Comparison of ENCODE assay signal across 8 cellular contexts in genomic region chr17:19646788-19647696, GRCh38. TPM values are rescaled to one million over a fixed set of nuclear protein-coding genes. Genes with fewer than 3 reads are reported as not detected.
DNase-seq lines count a peak whose midpoint lies in the region; ATAC-seq and TF ChIP-seq lines count a peak whose summit lies in the region.

No MANE protein-coding gene starts in this region.

- ATAC-seq in activated CD4-positive, alpha-beta T cell treated with anti-CD3 and anti-CD28 coated beads for 36 hours: no peak
- no peak for ATAC-seq in GM19328 (IDR thresholded peaks at IDR 0.05; ENCODE audit: unreplicated experiment)

- 46 to 72% methylated on average over 4 of the region's 4 CpGs for WGBS in esophagus squamous epithelium, 2 donors

- H3K36me3 ChIP-seq in SK-N-MC (ENCODE audit: insufficient read depth, low read length) (peaks cover 5% of the 10 kb centered on the region), esophagus squamous epithelium (no peaks in the 10 kb centered on the region), parathyroid adenoma (ENCODE audit: control insufficient read depth, insufficient read depth, low read length) (no peaks in the 10 kb centered on the region)

- POLR2A ChIA-PET in activated CD4-positive, alpha-beta T cell treated with anti-CD3 and anti-CD28 coated beads for 36 hours (lab: Charles Lee): interaction anchor here (0.5 to 0.8 kb wide), 3 partner anchors 8 to 800 kb away, joined by 3 to 4 read pairs (median 3); no protein-coding TSS in a partner anchor

- TF ChIP-seq CTCF in esophagus squamous epithelium (IDR thresholded peaks at IDR 0.05) (no peak), parathyroid adenoma (IDR thresholded peaks at IDR 0.05) (no peak)

- TF ChIP-seq POLR2A in esophagus squamous epithelium (IDR thresholded peaks at IDR 0.05): no peak

- intact Hi-C loops in activated CD4-positive, alpha-beta T cell treated with anti-CD3 and anti-CD28 coated beads for 36 hours (cut with DNase I, micrococcal nuclease): loop anchor here (1.0 to 10.0 kb wide), 5 partner anchors 95 to 272 kb away; partner anchors contain the start of genes ALDH3A1 (in 1 of the 2) and MAPK7 (in 1 of the 2)
- intact Hi-C loops in esophagus squamous epithelium (cut with DNase I): loop anchor here (5.0 to 10.0 kb wide), 2 partner anchors 105 to 132 kb away; no protein-coding TSS in a partner anchor

- H3K27me3 ChIP-seq in esophagus squamous epithelium (no peaks in the 10 kb centered on the region), parathyroid adenoma (ENCODE audit: control insufficient read depth, insufficient read depth, low read length) (no peaks in the 10 kb centered on the region)

- H3K9me3 Mint-ChIP-seq in activated CD4-positive, alpha-beta T cell treated with anti-CD3 and anti-CD28 coated beads for 36 hours (ENCODE audit: low read depth): no peaks in the 10 kb centered on the region

- DNase-seq in activated CD4-positive, alpha-beta T cell treated with anti-CD3 and anti-CD28 coated beads for 36 hours: peak; percentile 33
- no peak for DNase-seq in activated CD4-positive, alpha-beta T cell treated with anti-CD3 and anti-CD28 coated beads for 4 hours
- DNase-seq in SK-N-MC (ENCODE audit: low read depth, low spot score): no peak
- no peak for DNase-seq in esophagus squamous epithelium (lab: John Stamatoyannopoulos, UW)
- DNase-seq in stimulated activated CD4-positive, alpha-beta T cell treated with anti-CD3 and anti-CD28 coated beads, Interleukin-4, amount 100 ng/mL, for 4 hours: no peak
- no peak for DNase-seq in D341Med (ENCODE audit: low spot score)

- peak overlapping the region; percentile 94 for H2AFZ ChIP-seq in parathyroid adenoma

- peak overlapping the region; percentile 97 for H3K4me3 ChIP-seq in SK-N-MC
- peak overlapping the region in 3 of 4 donors; percentile 82 to 95 (median 90) for H3K4me3 ChIP-seq in esophagus squamous epithelium
- H3K4me3 ChIP-seq in parathyroid adenoma (ENCODE audit: low read depth, low read length): no peak overlapping the region

- H3K79me2 ChIP-seq in parathyroid adenoma: peaks cover 6% of the 10 kb centered on the region

- H3K27ac ChIP-seq in SK-N-MC (peak overlapping the region; percentile 3; the same call in 1 of the 2 replicates), esophagus squamous epithelium (peak overlapping the region; percentile 93 to 99 (median 97)), parathyroid adenoma (peak overlapping the region; percentile 97)

- H3K27me3 Mint-ChIP-seq in activated CD4-positive, alpha-beta T cell treated with anti-CD3 and anti-CD28 coated beads for 36 hours: peaks cover 8% of the 10 kb centered on the region

- H3K9me3 ChIP-seq in SK-N-MC (ENCODE audit: low read depth, low read length): no peaks in the 10 kb centered on the region
- H3K9me3 ChIP-seq in esophagus squamous epithelium: no peaks in the 10 kb centered on the region
- H3K9me3 ChIP-seq in parathyroid adenoma (ENCODE audit: control insufficient read depth, low read length): no peaks in the 10 kb centered on the region

- no peak overlapping the region for H3K27ac Mint-ChIP-seq in activated CD4-positive, alpha-beta T cell treated with anti-CD3 and anti-CD28 coated beads for 36 hours

- H3K4me3 Mint-ChIP-seq in activated CD4-positive, alpha-beta T cell treated with anti-CD3 and anti-CD28 coated beads for 36 hours: peak overlapping the region; percentile 79

- peaks cover 44% of the 10 kb centered on the region for H3K4me1 Mint-ChIP-seq in activated CD4-positive, alpha-beta T cell treated with anti-CD3 and anti-CD28 coated beads for 36 hours

- peak overlapping the region; percentile 85 for H3K4me2 ChIP-seq in parathyroid adenoma (ENCODE audit: low read length)

- CTCF ChIA-PET in activated CD4-positive, alpha-beta T cell treated with anti-CD3 and anti-CD28 coated beads for 36 hours (lab: Charles Lee): interaction anchor here (0.5 to 4.4 kb wide), 13 partner anchors 7 to 134 kb away, joined by 3 to 27 read pairs (median 4); no protein-coding TSS in a partner anchor

- H3K9ac ChIP-seq in SK-N-MC (ENCODE audit: insufficient read length) (no peak overlapping the region), parathyroid adenoma (no peak overlapping the region)

- H3K36me3 Mint-ChIP-seq in activated CD4-positive, alpha-beta T cell treated with anti-CD3 and anti-CD28 coated beads for 36 hours (ENCODE audit: low read depth): peaks cover under 1% of the 10 kb centered on the region

- H3K4me1 ChIP-seq in esophagus squamous epithelium: peaks cover 17 to 75% (median 32%) of the 10 kb centered on the region in 3 donors
- H3K4me1 ChIP-seq in parathyroid adenoma: peaks cover 10% of the 10 kb centered on the region

RNA-seq across cellular contexts. Expression of gene ALDH3A2, which starts 1.5 kb away (rescaled TPM):
- 10 to 100 TPM; 18.5 to 23.9 TPM for total RNA-seq in activated CD4-positive, alpha-beta T cell treated with anti-CD3 and anti-CD28 coated beads for 36 hours
- total RNA-seq in esophagus squamous epithelium: 100 to 1,000 TPM; 169 to 351 (median 305) TPM

Comparison
In these comparisons a context has a peak if more than half of its experiments do, and no peak if none do; other contexts are left out.
1. H3K27ac ChIP-seq: peak in every context shown above with its lines; median percentile 97 in esophagus squamous epithelium; 97 in parathyroid adenoma; 3 in SK-N-MC.
2. RNA of gene ALDH3A2, which starts 1.5 kb away (total RNA-seq): 169 to 351 TPM in esophagus squamous epithelium; 18.5 to 23.9 TPM in activated CD4-positive, alpha-beta T cell treated with anti-CD3 and anti-CD28 coated beads for 36 hours; every median in the first group is over 4 times any median in the second.